10 cellular contexts compared by ENCODE assay signal in genomic region chr18:46199515-46200147, GRCh38.
DNase-seq lines count a peak whose midpoint lies in the region; ATAC-seq and TF ChIP-seq lines count a peak whose summit lies in the region.
"Had no signal": no experiment of that assay in that cellular context is flagged by ENCODE, and none has a peak within 500 bp of the region (broad histone marks: within the 10 kb centered on the region; RNA-seq: fewer than 3 reads in every experiment).

No MANE protein-coding gene starts in this region.

- in situ Hi-C loops in transverse colon (cut with MboI; ENCODE audit: low pct_ligation_motif_present in 1 of 4, low pct_unique_long_range_greater_than_20kb in 1 of 4, low sequenced_read_pairs in 3 of 4): no loop called here

- TF ChIP-seq POLR2A in transverse colon (IDR thresholded peaks at IDR 0.05): no peak

- no peak overlapping the region for H3K4me3 Mint-ChIP-seq in T-helper 17 cell
- H3K4me3 Mint-ChIP-seq: neural crest cell had no signal

- H3K36me3 Mint-ChIP-seq in T-helper 17 cell (ENCODE audit: low read depth): no peaks in the 10 kb centered on the region

- intact Hi-C loops in transverse colon (cut with DNase I; ENCODE audit: low total_unique reads): no loop called here

- TF ChIP-seq EP300 in transverse colon (IDR thresholded peaks at IDR 0.05; ENCODE audit: low read depth): no peak

- peak overlapping the region; percentile 50 for H3K27ac ChIP-seq in 22Rv1
- peak overlapping the region in 2 of 4 donors; percentile 46 to 48 for H3K27ac ChIP-seq in transverse colon
- H3K27ac ChIP-seq: WERI-Rb-1 had no signal

- TF ChIP-seq CTCF in 22Rv1 (IDR thresholded peaks at IDR 0.05) (no peak), transverse colon (IDR thresholded peaks at IDR 0.05) (no peak)

- DNase-seq in ELR (ENCODE audit: low read depth) (peak; percentile 79), T-helper 17 cell (no peak), fibroblast of the conjunctiva (ENCODE audit: low read depth) (peak; percentile 8), transverse colon (no peak), GOT3 (lab: John Stamatoyannopoulos, UW) (no peak), NCI-H2227 (lab: John Stamatoyannopoulos, UW; ENCODE audit: unreplicated experiment) (no peak), T1000 (lab: John Stamatoyannopoulos, UW) (no peak)
- DNase-seq: WERI-Rb-1 had no signal

- H3K27me3 ChIP-seq in transverse colon: no peaks in the 10 kb centered on the region

- no peaks in the 10 kb centered on the region for H3K36me3 ChIP-seq in transverse colon

- no peaks in the 10 kb centered on the region for H3K27me3 Mint-ChIP-seq in T-helper 17 cell

- H3K4me3 ChIP-seq in transverse colon: no peak overlapping the region

- peaks cover 6 to 38% (median 17%) of the 10 kb centered on the region in 4 donors for H3K4me1 ChIP-seq in transverse colon

- peaks cover 45% of the 10 kb centered on the region for H3K4me1 Mint-ChIP-seq in T-helper 17 cell

- H3K27ac Mint-ChIP-seq in T-helper 17 cell: peak overlapping the region; percentile 56

- H3K9me3 ChIP-seq in T-helper 17 cell (ENCODE audit: control insufficient read depth, low read length, poor library complexity, severe bottlenecking) (no peaks in the 10 kb centered on the region), transverse colon (no peaks in the 10 kb centered on the region)

- peak; percentile 60 for ATAC-seq in T-helper 17 cell

- WGBS in transverse colon (ENCODE audit: low coverage in 1 of 2), 2 donors: 75 to 79% methylated on average over 4 to 8 of the region's 8 CpGs

Comparison
In these comparisons a context has a peak if more than half of its experiments do, and no peak if none do; other contexts are left out.
1. DNase-seq: peak in ELR (single experiment) and fibroblast of the conjunctiva (single experiment); none in T-helper 17 cell (0 of 3), transverse colon (single experiment), GOT3 (single experiment), NCI-H2227 (single experiment) and T1000 (single experiment).